22 cellular contexts compared by ENCODE assay signal in the genomic region with DNA sequence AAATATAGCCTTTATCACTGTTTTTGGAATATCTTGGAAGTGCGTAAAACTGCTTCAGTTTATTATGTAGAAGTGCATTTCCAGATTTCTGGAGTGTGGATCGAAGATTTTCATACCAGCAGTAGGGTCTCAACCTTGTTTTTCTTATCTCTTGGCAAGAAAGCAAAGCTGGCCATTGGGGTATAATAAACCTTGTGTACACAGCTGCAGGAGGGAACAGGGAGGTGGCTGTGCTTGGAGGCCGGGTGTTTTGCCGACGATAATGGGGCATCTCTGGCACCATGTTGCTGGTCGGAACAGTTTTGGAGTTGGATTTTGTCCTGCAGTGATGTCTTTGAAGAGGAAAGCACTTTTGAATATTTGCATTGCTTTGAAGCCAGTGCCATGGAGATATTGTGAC. TPM values are rescaled to one million over a fixed set of nuclear protein-coding genes. Genes with fewer than 3 reads are reported as not detected.
DNase-seq lines count a peak whose midpoint lies in the region; ATAC-seq, FAIRE-seq and TF ChIP-seq lines count a peak whose summit lies in the region.
"Had no signal": no experiment of that assay in that cellular context is flagged by ENCODE, and none has a peak within 500 bp of the region (broad histone marks: within the 10 kb centered on the region; RNA-seq: fewer than 3 reads in every experiment).

No MANE protein-coding gene starts in this region.

- 81 to 92% (median 85%) methylated on average over 6 of the region's 6 CpGs for WGBS in spleen, 5 donors

- H3K36me3 Mint-ChIP-seq in immature natural killer cell, result peaks cover 0 to 3% (median 0%) of the 10 kb centered on the region in 3 donors

- H3K27me3 ChIP-seq in right atrium auricular region (no peaks in the 10 kb centered on the region), thoracic aorta (replicated peaks; ENCODE audit: insufficient read depth) (no peaks in the 10 kb centered on the region), spleen (replicated peaks in 1 of 7) (peaks cover 0 to 6% (median 0%) of the 10 kb centered on the region in 7 donors)
- H3K27me3 ChIP-seq: cardiac muscle cell, suprapubic skin had no signal

- no peaks in the 10 kb centered on the region for H3K9me3 Mint-ChIP-seq in immature natural killer cell
- H3K9me3 Mint-ChIP-seq: activated CD4-positive, alpha-beta T cell treated with anti-CD3 and anti-CD28 coated beads, Interleukin-2, amount 10 ng/mL, durations not matched to agents 7 days and 5 days; HFFc6; neural crest cell had no signal

- peaks cover 0 to 72% of the 10 kb centered on the region in 2 donors for H3K4me1 ChIP-seq in right atrium auricular region
- H3K4me1 ChIP-seq in thoracic aorta (ENCODE audit: control insufficient read depth in 1 of 2, low read depth in 2 of 2), result peaks cover 19 to 72% of the 10 kb centered on the region in 2 donors
- peaks cover 0 to 30% (median 7%) of the 10 kb centered on the region in 6 donors for H3K4me1 ChIP-seq in spleen

- H3K4me3 ChIP-seq in right atrium auricular region (no peak overlapping the region), thoracic aorta (no peak overlapping the region), spleen (no peak overlapping the region)
- H3K4me3 ChIP-seq: cardiac muscle cell, suprapubic skin had no signal

- H3K27ac Mint-ChIP-seq in immature natural killer cell, result no peak overlapping the region
- H3K27ac Mint-ChIP-seq: activated CD4-positive, alpha-beta T cell treated with anti-CD3 and anti-CD28 coated beads, Interleukin-2, amount 10 ng/mL, durations not matched to agents 7 days and 5 days; HFFc6 had no signal

- H3K4me3 Mint-ChIP-seq in immature natural killer cell, result no peak overlapping the region
- H3K4me3 Mint-ChIP-seq: activated CD4-positive, alpha-beta T cell treated with anti-CD3 and anti-CD28 coated beads, Interleukin-2, amount 10 ng/mL, durations not matched to agents 7 days and 5 days; HFFc6; neural crest cell had no signal

- TF ChIP-seq CTCF in right atrium auricular region (IDR thresholded peaks at IDR 0.05) (no peak), thoracic aorta (IDR thresholded peaks at IDR 0.05) (no peak), spleen (IDR thresholded peaks at IDR 0.05 in 8 of 11, conservative IDR thresholded peaks at IDR 0.05 in 3 of 11) (no peak)

- no peaks in the 10 kb centered on the region for H3K4me1 Mint-ChIP-seq in immature natural killer cell

- H3K27ac ChIP-seq in right atrium auricular region, result peak overlapping the region in 1 of 2 donors; percentile 68
- H3K27ac ChIP-seq in thoracic aorta, result peak overlapping the region; percentile 45 to 76
- no peak overlapping the region for H3K27ac ChIP-seq in spleen
- H3K27ac ChIP-seq: C4-2B, epithelial cell of prostate, suprapubic skin had no signal

- H3K36me3 ChIP-seq in right atrium auricular region (no peaks in the 10 kb centered on the region), thoracic aorta (no peaks in the 10 kb centered on the region), spleen (no peaks in the 10 kb centered on the region)
- H3K36me3 ChIP-seq: cardiac muscle cell, suprapubic skin had no signal

- intact Hi-C loops in Right ventricle myocardium inferior (cut with DNase I), result no loop called here
- intact Hi-C loops in left ventricle myocardium superior (cut with micrococcal nuclease), result no loop called here
- intact Hi-C loops in spleen (cut with DNase I; ENCODE audit: low total_unique reads), result no loop called here

- peaks cover 2 to 7% (median 4%) of the 10 kb centered on the region in 3 donors for H3K27me3 Mint-ChIP-seq in immature natural killer cell (ENCODE audit: low read depth in 3 of 3)

- DNase-seq in Right ventricle myocardium inferior (ENCODE audit: missing footprints), result no peak
- DNase-seq in right atrium auricular region (ENCODE audit: low spot score), result no peak
- DNase-seq in NCI-H2196 treated with DMSO at 0.1 percent for 48 hours (lab: John Stamatoyannopoulos, UW; ENCODE audit: unreplicated experiment), result peak; percentile 39
- no peak for DNase-seq in left ventricle myocardium superior
- no peak for DNase-seq in thoracic aorta (ENCODE audit: low spot score)
- DNase-seq in HTR-8/SVneo (ENCODE audit: insufficient read length, low spot score), result no peak
- DNase-seq in spleen, result no peak
- DNase-seq in immature natural killer cell, result no peak
- DNase-seq: activated CD4-positive, alpha-beta T cell treated with anti-CD3 and anti-CD28 coated beads, Interleukin-2, amount 10 ng/mL, durations not matched to agents 7 days and 5 days; activated gamma-delta T cell; foreskin fibroblast; HFFc6; hypothalamus; KBM-7; mesendoderm; NCI-H226; SHP77 had no signal

- no peak for FAIRE-seq in HTR-8/SVneo (lab: Jason Lieb, UNC)

- TF ChIP-seq POLR2A in spleen (IDR thresholded peaks at IDR 0.05), result no peak

- ATAC-seq in Right ventricle myocardium inferior, result peak; percentile 49
- peak; percentile 51 for ATAC-seq in left ventricle myocardium superior
- no peak for ATAC-seq in thoracic aorta (ENCODE audit: insufficient number of reproducible peaks, low FRiP score, low read depth)

- no peaks in the 10 kb centered on the region for H3K9me3 ChIP-seq in right atrium auricular region
- no peaks in the 10 kb centered on the region for H3K9me3 ChIP-seq in thoracic aorta
- no peaks in the 10 kb centered on the region for H3K9me3 ChIP-seq in spleen
- H3K9me3 ChIP-seq: suprapubic skin had no signal

RNA-seq across cellular contexts. Expression of gene KANK1, which starts 28.2 kb away (rescaled TPM):
- 153 TPM for total RNA-seq in Right ventricle myocardium inferior
- 100 to 1,000 TPM; 164 to 166 TPM for total RNA-seq in right atrium auricular region
- total RNA-seq in left ventricle myocardium superior, result 159 TPM
- 100 to 1,000 TPM; 175 to 231 TPM for total RNA-seq in thoracic aorta
- 10 to 100 TPM in 4 of 7 donors, 1 to 10 TPM in 3; 8.3 to 15.7 (median 13.0) TPM for total RNA-seq in spleen
- polyA plus RNA-seq in spleen, result 1 to 10 TPM; 4.6 to 5.4 (median 4.9) TPM
- under 1 TPM in 2 of 3 donors, not detected in 1; 0.04 to 0.59 TPM for polyA plus RNA-seq in immature natural killer cell

Comparison
In these comparisons a context has a peak if more than half of its experiments do, and no peak if none do; other contexts are left out.
1. H3K27ac ChIP-seq: peak in thoracic aorta (2 of 2); none in spleen (0 of 8).